In genomic region chr10:94362360-94363250, GRCh38 we compare ENCODE assay signal across 1 cellular context.
TF ChIP-seq lines count a peak whose summit lies in the region.

A gene with protein sequence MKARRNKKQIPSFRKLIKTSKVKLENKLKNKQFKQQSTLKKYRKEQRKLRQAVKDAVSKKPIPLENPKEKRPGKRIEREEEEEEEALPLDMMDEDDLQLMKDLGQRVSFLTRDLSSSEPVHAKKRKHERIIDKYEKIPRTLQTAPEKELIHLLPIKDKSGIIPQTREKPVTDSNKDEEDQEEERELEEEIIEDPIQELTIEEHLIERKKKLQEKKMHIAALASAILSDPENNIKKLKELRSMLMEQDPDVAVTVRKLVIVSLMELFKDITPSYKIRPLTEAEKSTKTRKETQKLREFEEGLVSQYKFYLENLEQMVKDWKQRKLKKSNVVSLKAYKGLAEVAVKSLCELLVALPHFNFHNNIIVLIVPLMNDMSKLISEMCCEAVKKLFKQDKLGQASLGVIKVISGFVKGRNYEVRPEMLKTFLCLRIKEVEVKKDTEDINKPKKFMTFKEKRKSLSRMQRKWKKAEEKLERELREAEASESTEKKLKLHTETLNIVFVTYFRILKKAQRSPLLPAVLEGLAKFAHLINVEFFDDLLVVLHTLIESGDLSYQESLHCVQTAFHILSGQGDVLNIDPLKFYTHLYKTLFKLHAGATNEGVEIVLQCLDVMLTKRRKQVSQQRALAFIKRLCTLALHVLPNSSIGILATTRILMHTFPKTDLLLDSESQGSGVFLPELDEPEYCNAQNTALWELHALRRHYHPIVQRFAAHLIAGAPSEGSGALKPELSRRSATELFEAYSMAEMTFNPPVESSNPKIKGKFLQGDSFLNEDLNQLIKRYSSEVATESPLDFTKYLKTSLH (minus strand): TSS chr10:94362939. CDS start chr10:94362838, 101 bp downstream.

TF ChIP-seq in SK-N-SH, 30 proteins besides CTCF, POLR2A, EP300 and RAD21 (continued from another document):
- TF ChIP-seq RFX5 (IDR thresholded peaks at IDR 0.05; ENCODE audit: low read length): 0 out of 2 replicates have a peak, but pooled peaks have one; percentile 47
- TF ChIP-seq IRF3 (IDR thresholded peaks at IDR 0.05; ENCODE audit: low read depth, low read length): no peak
- peak; percentile 94 for TF ChIP-seq SIN3A (IDR thresholded peaks at IDR 0.05; ENCODE audit: borderline replicate concordance, low read depth, low read length)
- TF ChIP-seq TEAD4 (IDR thresholded peaks at IDR 0.05; ENCODE audit: borderline replicate concordance, insufficient read depth): no peak
- TF ChIP-seq RCOR1 (IDR thresholded peaks at IDR 0.05; ENCODE audit: low read length): peak; percentile 20; the same call in 1 of the 2 replicates
- TF ChIP-seq EZH2phosphoT487 (IDR thresholded peaks at IDR 0.05; ENCODE audit: borderline replicate concordance, low read depth): no peak
- 0 out of 2 replicates have a peak, but pooled peaks have one; percentile 46 for TF ChIP-seq PBX3 (IDR thresholded peaks at IDR 0.05)
- peak; percentile 70; the same call in 1 of the 2 replicates for TF ChIP-seq FOXJ3 (CRISPR knock-in tag; IDR thresholded peaks at IDR 0.05)
- peak; percentile 60; the same call in 1 of the 2 replicates for TF ChIP-seq REST (IDR thresholded peaks at IDR 0.05; ENCODE audit: low read depth, low read length)
- TF ChIP-seq YY1 (IDR thresholded peaks at IDR 0.05; ENCODE audit: low read depth): 0 out of 2 replicates have a peak, but pooled peaks have one; percentile 41
- TF ChIP-seq CHD2 (IDR thresholded peaks at IDR 0.05; ENCODE audit: low read length, partially characterized antibody): peak; percentile 98
- TF ChIP-seq NFIC (IDR thresholded peaks at IDR 0.05; ENCODE audit: borderline replicate concordance): no peak
- no peak for TF ChIP-seq FOSL2 (IDR thresholded peaks at IDR 0.05; ENCODE audit: borderline replicate concordance, low read depth)
- no peak; the same call in 1 of the 2 replicates for TF ChIP-seq GATA2 (CRISPR knock-in tag; IDR thresholded peaks at IDR 0.05)
- peak; percentile 75 for TF ChIP-seq ELF1 (IDR thresholded peaks at IDR 0.05)
- peak; percentile 57 for TF ChIP-seq SMC3 (IDR thresholded peaks at IDR 0.05; ENCODE audit: low read depth, low read length)
- TF ChIP-seq MEF2A (IDR thresholded peaks at IDR 0.05; ENCODE audit: borderline replicate concordance, low read depth): no peak
